Comparison of ENCODE assay signal across 2 cellular contexts in the genomic region with DNA sequence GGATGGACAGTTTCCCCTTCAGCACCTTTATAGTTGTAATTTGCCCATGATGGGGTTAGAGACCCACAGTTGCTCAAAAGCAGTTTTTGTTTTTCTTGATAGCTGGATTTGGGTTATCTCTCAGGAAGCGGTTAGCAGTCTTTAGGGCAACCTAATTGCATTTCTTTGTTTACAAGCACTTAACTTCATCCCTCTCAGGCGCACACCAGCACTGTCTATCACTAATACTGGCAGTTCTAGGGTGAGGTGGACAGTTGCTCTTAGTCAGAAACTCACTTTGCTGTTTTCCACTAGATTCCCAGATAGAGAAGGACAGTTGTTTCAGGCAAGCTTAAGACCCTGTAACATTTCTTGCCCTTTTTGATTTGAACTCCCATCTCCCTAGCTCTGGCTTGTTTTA.
TF ChIP-seq lines count a peak whose summit lies in the region.

No MANE protein-coding gene starts in this region.

TF ChIP-seq in SK-N-SH, 30 proteins besides CTCF, POLR2A, EP300 and RAD21 (continued from another document):
- TF ChIP-seq RFX5 (IDR thresholded peaks at IDR 0.05; ENCODE audit: low read length), result no peak
- no peak for TF ChIP-seq GABPA (IDR thresholded peaks at IDR 0.05; ENCODE audit: low read depth)
TF ChIP-seq in SK-N-SH: peak in this region for 1.

TF ChIP-seq in SK-N-SH treated with all-trans-retinoic acid at 6 μM for 48 hours, 23 proteins besides CTCF, POLR2A, EP300 and RAD21 (continued from another document):
- TF ChIP-seq, protein P1, sequence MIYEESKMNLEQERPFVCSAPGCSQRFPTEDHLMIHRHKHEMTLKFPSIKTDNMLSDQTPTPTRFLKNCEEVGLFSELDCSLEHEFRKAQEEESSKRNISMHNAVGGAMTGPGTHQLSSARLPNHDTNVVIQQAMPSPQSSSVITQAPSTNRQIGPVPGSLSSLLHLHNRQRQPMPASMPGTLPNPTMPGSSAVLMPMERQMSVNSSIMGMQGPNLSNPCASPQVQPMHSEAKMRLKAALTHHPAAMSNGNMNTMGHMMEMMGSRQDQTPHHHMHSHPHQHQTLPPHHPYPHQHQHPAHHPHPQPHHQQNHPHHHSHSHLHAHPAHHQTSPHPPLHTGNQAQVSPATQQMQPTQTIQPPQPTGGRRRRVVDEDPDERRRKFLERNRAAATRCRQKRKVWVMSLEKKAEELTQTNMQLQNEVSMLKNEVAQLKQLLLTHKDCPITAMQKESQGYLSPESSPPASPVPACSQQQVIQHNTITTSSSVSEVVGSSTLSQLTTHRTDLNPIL (CRISPR knock-in tag; IDR thresholded peaks at IDR 0.05; ENCODE audit: low read depth), result no peak
- TF ChIP-seq ESRRG (CRISPR knock-in tag; IDR thresholded peaks at IDR 0.05), result no peak
- TF ChIP-seq, protein P2, sequence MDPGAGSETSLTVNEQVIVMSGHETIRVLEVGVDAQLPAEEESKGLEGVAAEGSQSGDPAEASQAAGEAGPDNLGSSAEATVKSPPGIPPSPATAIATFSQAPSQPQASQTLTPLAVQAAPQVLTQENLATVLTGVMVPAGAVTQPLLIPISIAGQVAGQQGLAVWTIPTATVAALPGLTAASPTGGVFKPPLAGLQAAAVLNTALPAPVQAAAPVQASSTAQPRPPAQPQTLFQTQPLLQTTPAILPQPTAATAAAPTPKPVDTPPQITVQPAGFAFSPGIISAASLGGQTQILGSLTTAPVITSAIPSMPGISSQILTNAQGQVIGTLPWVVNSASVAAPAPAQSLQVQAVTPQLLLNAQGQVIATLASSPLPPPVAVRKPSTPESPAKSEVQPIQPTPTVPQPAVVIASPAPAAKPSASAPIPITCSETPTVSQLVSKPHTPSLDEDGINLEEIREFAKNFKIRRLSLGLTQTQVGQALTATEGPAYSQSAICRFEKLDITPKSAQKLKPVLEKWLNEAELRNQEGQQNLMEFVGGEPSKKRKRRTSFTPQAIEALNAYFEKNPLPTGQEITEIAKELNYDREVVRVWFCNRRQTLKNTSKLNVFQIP (CRISPR knock-in tag; IDR thresholded peaks at IDR 0.05; ENCODE audit: borderline replicate concordance, low read depth), result no peak
